ENCODE assay signal across 1 cellular context in genomic region chr3:195200010-195200822, GRCh38.
TF ChIP-seq lines count a peak whose summit lies in the region.

No MANE protein-coding gene starts in this region.

TF ChIP-seq in HepG2, 621 proteins besides CTCF, POLR2A, EP300 and RAD21 (continues in another document):
- TF ChIP-seq, protein P1, sequence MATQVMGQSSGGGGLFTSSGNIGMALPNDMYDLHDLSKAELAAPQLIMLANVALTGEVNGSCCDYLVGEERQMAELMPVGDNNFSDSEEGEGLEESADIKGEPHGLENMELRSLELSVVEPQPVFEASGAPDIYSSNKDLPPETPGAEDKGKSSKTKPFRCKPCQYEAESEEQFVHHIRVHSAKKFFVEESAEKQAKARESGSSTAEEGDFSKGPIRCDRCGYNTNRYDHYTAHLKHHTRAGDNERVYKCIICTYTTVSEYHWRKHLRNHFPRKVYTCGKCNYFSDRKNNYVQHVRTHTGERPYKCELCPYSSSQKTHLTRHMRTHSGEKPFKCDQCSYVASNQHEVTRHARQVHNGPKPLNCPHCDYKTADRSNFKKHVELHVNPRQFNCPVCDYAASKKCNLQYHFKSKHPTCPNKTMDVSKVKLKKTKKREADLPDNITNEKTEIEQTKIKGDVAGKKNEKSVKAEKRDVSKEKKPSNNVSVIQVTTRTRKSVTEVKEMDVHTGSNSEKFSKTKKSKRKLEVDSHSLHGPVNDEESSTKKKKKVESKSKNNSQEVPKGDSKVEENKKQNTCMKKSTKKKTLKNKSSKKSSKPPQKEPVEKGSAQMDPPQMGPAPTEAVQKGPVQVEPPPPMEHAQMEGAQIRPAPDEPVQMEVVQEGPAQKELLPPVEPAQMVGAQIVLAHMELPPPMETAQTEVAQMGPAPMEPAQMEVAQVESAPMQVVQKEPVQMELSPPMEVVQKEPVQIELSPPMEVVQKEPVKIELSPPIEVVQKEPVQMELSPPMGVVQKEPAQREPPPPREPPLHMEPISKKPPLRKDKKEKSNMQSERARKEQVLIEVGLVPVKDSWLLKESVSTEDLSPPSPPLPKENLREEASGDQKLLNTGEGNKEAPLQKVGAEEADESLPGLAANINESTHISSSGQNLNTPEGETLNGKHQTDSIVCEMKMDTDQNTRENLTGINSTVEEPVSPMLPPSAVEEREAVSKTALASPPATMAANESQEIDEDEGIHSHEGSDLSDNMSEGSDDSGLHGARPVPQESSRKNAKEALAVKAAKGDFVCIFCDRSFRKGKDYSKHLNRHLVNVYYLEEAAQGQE (IDR thresholded peaks at IDR 0.05; ENCODE audit: borderline replicate concordance in 1 of 2, low read depth in 1 of 2, low read length in 2 of 2), result no peak
- TF ChIP-seq CENPX (CRISPR knock-in tag; IDR thresholded peaks at IDR 0.05), result no peak
- TF ChIP-seq ZBTB10 (CRISPR knock-in tag; IDR thresholded peaks at IDR 0.05; ENCODE audit: borderline replicate concordance), result no peak
- TF ChIP-seq LBX2 (CRISPR knock-in tag; IDR thresholded peaks at IDR 0.05; ENCODE audit: borderline replicate concordance), result no peak
- no peak for TF ChIP-seq ZBTB37 (CRISPR knock-in tag; IDR thresholded peaks at IDR 0.05)
- TF ChIP-seq HNF1A (IDR thresholded peaks at IDR 0.05; ENCODE audit: low read depth), result no peak
- no peak for TF ChIP-seq HNF1A (CRISPR knock-in tag; IDR thresholded peaks at IDR 0.05; ENCODE audit: borderline replicate concordance)
- TF ChIP-seq PBX3 (CRISPR knock-in tag; IDR thresholded peaks at IDR 0.05; ENCODE audit: borderline replicate concordance), result no peak
- TF ChIP-seq ATF5 (CRISPR knock-in tag; IDR thresholded peaks at IDR 0.05; ENCODE audit: low read depth), result no peak
- TF ChIP-seq ATF2 (CRISPR knock-in tag; IDR thresholded peaks at IDR 0.05), result no peak
- TF ChIP-seq TRIM24 (CRISPR knock-in tag; IDR thresholded peaks at IDR 0.05), result no peak
- TF ChIP-seq, protein P2, sequence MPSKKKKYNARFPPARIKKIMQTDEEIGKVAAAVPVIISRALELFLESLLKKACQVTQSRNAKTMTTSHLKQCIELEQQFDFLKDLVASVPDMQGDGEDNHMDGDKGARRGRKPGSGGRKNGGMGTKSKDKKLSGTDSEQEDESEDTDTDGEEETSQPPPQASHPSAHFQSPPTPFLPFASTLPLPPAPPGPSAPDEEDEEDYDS (CRISPR knock-in tag; IDR thresholded peaks at IDR 0.05), result no peak
- no peak for TF ChIP-seq CREB1 (IDR thresholded peaks at IDR 0.05)
- no peak; the same call in 1 of the 2 replicates for TF ChIP-seq CREB1 (CRISPR knock-in tag; IDR thresholded peaks at IDR 0.05)
- no peak for TF ChIP-seq ATAD3A (CRISPR knock-in tag; IDR thresholded peaks at IDR 0.05)
- no peak for TF ChIP-seq KDM2A (CRISPR knock-in tag; IDR thresholded peaks at IDR 0.05; ENCODE audit: borderline replicate concordance, low read depth)
- TF ChIP-seq TBP (CRISPR knock-in tag; IDR thresholded peaks at IDR 0.05), result no peak
- TF ChIP-seq PRPF4 (IDR thresholded peaks at IDR 0.05; ENCODE audit: low read depth, low read length, poor library complexity, severe bottlenecking), result no peak
- TF ChIP-seq NR2F6 (IDR thresholded peaks at IDR 0.05), result 0 out of 2 replicates have a peak, but pooled peaks have one; percentile 11
- peak; percentile 44; the same call in 1 of the 2 replicates for TF ChIP-seq NR2F6 (CRISPR knock-in tag; IDR thresholded peaks at IDR 0.05)
- no peak for TF ChIP-seq ZNF160 (CRISPR knock-in tag; IDR thresholded peaks at IDR 0.05)
- TF ChIP-seq, protein P3, sequence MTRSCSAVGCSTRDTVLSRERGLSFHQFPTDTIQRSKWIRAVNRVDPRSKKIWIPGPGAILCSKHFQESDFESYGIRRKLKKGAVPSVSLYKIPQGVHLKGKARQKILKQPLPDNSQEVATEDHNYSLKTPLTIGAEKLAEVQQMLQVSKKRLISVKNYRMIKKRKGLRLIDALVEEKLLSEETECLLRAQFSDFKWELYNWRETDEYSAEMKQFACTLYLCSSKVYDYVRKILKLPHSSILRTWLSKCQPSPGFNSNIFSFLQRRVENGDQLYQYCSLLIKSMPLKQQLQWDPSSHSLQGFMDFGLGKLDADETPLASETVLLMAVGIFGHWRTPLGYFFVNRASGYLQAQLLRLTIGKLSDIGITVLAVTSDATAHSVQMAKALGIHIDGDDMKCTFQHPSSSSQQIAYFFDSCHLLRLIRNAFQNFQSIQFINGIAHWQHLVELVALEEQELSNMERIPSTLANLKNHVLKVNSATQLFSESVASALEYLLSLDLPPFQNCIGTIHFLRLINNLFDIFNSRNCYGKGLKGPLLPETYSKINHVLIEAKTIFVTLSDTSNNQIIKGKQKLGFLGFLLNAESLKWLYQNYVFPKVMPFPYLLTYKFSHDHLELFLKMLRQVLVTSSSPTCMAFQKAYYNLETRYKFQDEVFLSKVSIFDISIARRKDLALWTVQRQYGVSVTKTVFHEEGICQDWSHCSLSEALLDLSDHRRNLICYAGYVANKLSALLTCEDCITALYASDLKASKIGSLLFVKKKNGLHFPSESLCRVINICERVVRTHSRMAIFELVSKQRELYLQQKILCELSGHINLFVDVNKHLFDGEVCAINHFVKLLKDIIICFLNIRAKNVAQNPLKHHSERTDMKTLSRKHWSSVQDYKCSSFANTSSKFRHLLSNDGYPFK (CRISPR knock-in tag; IDR thresholded peaks at IDR 0.05; ENCODE audit: borderline replicate concordance), result no peak
- TF ChIP-seq GLMP (CRISPR knock-in tag; IDR thresholded peaks at IDR 0.05; ENCODE audit: borderline replicate concordance), result no peak
- no peak for TF ChIP-seq ZNF281 (CRISPR knock-in tag; IDR thresholded peaks at IDR 0.05; ENCODE audit: borderline replicate concordance)
- TF ChIP-seq TEF (CRISPR knock-in tag; IDR thresholded peaks at IDR 0.05), result no peak
- no peak for TF ChIP-seq ZFYVE20 (CRISPR knock-in tag; IDR thresholded peaks at IDR 0.05; ENCODE audit: borderline replicate concordance, low read depth)
- TF ChIP-seq NR2F1 (CRISPR knock-in tag; IDR thresholded peaks at IDR 0.05), result no peak
